ENCODE assay signal across 1 cellular context in the genomic region with DNA sequence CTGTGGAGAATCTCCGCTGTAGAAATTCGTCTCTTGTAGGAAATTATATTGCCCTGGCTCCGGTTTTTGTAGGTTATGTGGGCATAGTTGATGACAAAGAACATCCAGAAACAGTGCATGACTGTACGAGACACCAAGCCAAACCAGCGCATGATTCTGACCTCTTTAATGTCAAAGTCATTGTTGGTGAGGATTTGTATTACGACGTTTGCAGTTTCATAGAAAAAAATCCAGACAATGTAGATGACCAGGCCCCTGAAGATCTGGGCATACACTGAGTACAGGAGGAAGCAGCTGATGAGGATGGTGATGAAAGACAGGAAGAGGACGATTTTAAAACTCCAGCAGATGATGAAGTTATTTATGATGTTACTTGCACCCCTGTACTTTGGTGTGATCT.
TF ChIP-seq lines count a peak whose summit lies in the region.

No MANE protein-coding gene starts in this region.

TF ChIP-seq in endothelial cell of umbilical vein, 7 proteins besides CTCF, POLR2A, EP300 and RAD21:
- TF ChIP-seq MYC (IDR thresholded peaks at IDR 0.05; ENCODE audit: low read depth, low read length) (no peak), POLR2AphosphoS5 (IDR thresholded peaks at IDR 0.05; ENCODE audit: insufficient read depth, low read depth, low read length) (no peak), GATA2 (IDR thresholded peaks at IDR 0.05; ENCODE audit: insufficient read depth, insufficient read length, low read depth, low read length) (no peak), FOS (IDR thresholded peaks at IDR 0.05; ENCODE audit: borderline replicate concordance, insufficient read depth, low read length) (no peak), EZH2 (IDR thresholded peaks at IDR 0.05; ENCODE audit: borderline replicate concordance, low read depth, low read length, severe bottlenecking) (no peak), JUN (IDR thresholded peaks at IDR 0.05; ENCODE audit: borderline replicate concordance, insufficient read depth, insufficient read length, low read depth) (no peak)
- TF ChIP-seq, protein P1, sequence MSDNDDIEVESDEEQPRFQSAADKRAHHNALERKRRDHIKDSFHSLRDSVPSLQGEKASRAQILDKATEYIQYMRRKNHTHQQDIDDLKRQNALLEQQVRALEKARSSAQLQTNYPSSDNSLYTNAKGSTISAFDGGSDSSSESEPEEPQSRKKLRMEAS (IDR thresholded peaks at IDR 0.05; ENCODE audit: insufficient read depth, insufficient read length), result no peak
TF ChIP-seq in endothelial cell of umbilical vein: peak in this region for 0.
